Comparison of ENCODE assay signal across 15 cellular contexts in the genomic region with DNA sequence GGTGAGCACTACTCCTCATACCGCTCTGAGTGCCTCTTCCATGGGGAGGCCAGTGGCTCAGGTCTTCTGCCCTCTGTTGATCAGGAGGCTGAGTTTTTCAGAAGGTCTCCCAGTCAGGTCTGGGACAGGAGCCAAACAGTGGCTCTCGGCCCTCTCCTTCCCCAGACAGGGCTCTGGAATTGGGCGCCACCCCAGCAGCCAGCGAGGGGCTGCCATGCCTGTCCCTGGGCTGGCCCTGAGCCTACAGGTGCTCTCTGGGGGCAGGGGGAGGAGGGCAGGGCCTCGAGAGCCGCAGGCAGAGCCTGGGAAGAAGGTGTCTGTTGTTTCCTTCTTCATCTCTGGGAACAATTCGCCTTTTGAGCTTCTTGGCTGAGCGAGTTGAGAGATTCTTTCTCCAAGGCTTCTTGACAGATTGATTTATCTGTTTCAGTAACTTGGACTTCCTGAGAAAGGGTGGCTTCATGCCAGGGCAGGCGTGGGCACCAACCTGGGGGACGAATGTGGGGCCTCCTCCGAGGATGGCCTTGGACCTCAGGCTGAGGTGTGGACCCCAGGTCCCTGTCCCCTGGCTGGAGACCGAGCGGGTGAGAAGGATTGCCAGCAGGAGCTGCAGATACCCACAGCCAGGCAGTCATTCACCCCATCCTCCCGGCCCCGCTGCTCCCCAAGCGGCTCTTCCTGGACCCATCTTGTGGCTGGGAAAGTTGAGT.
"Had no signal": no experiment of that assay in that cellular context is flagged by ENCODE, and none has a peak within 500 bp of the region (broad histone marks: within the 10 kb centered on the region; RNA-seq: fewer than 3 reads in every experiment).

No MANE protein-coding gene starts in this region.

- H3K27ac ChIP-seq: gastroesophageal sphincter, heart right ventricle, lower lobe of right lung, neural progenitor cell, ovary, spleen, tibial nerve had no signal

- H3K4me1 ChIP-seq: neural progenitor cell had no signal

- H3K36me3 Mint-ChIP-seq: neural progenitor cell had no signal

- H3K4me3 Mint-ChIP-seq: activated CD4-positive, alpha-beta T cell treated with anti-CD3 and anti-CD28 coated beads, Interleukin-2, amount 10 ng/mL, durations not matched to agents 7 days and 5 days; neural progenitor cell; stimulated activated naive CD8-positive, alpha-beta T cell treated with anti-CD3 and anti-CD28 coated beads, Interleukin-15, Interleukin-2, amounts not matched to agents 100 ng/mL and 50 ng/mL, for 24 hours had no signal

- H3K36me3 ChIP-seq: gastroesophageal sphincter, heart right ventricle, lower lobe of right lung, neural progenitor cell, ovary, spleen, tibial nerve had no signal

- DNase-seq: activated CD4-positive, alpha-beta T cell treated with anti-CD3 and anti-CD28 coated beads, Interleukin-2, amount 10 ng/mL, durations not matched to agents 7 days and 5 days; activated naive CD4-positive, alpha-beta T cell treated with Interleukin-2 at 50 U/mL for 16 hours; anterior cingulate cortex; erythroblast; heart right ventricle; left cardiac atrium; lower lobe of right lung; naive B cell; ovary had no signal

- H3K4me1 Mint-ChIP-seq: activated CD4-positive, alpha-beta T cell treated with anti-CD3 and anti-CD28 coated beads, Interleukin-2, amount 10 ng/mL, durations not matched to agents 7 days and 5 days had no signal

- H3K9me3 ChIP-seq: ovary had no signal

- ATAC-seq: gastroesophageal sphincter, heart right ventricle, left cardiac atrium, lower lobe of right lung, sciatic nerve had no signal

- H3K27me3 ChIP-seq: ovary had no signal

- H3K4me3 ChIP-seq: gastroesophageal sphincter, heart right ventricle, lower lobe of right lung, neural progenitor cell, ovary, spleen, tibial nerve had no signal

- H3K4me2 ChIP-seq: neural progenitor cell had no signal

- H3K27ac Mint-ChIP-seq: activated CD4-positive, alpha-beta T cell treated with anti-CD3 and anti-CD28 coated beads, Interleukin-2, amount 10 ng/mL, durations not matched to agents 7 days and 5 days; naive B cell; neural progenitor cell; stimulated activated naive CD8-positive, alpha-beta T cell treated with anti-CD3 and anti-CD28 coated beads, Interleukin-15, Interleukin-2, amounts not matched to agents 100 ng/mL and 50 ng/mL, for 24 hours had no signal

- H2AFZ ChIP-seq: neural progenitor cell had no signal
